ENCODE assay signal across 25 cellular contexts in genomic region chr12:86414201-86414600, GRCh38.
"Had no signal": no experiment of that assay in that cellular context is flagged by ENCODE, and none has a peak within 500 bp of the region (broad histone marks: within the 10 kb centered on the region; RNA-seq: fewer than 3 reads in every experiment).

No MANE protein-coding gene starts in this region.

- H3K27me3 ChIP-seq: neutrophil, pancreas, stomach, thyroid gland, tibial nerve, upper lobe of left lung, vagina had no signal

- H3K4me1 ChIP-seq: pancreas, psoas muscle, stomach, thyroid gland, tibial nerve, upper lobe of left lung, vagina had no signal

- H3K36me3 ChIP-seq: neutrophil, pancreas, stomach, thoracic aorta, thyroid gland, tibial nerve, upper lobe of left lung, vagina had no signal

- ATAC-seq: naive thymus-derived CD8-positive, alpha-beta T cell; natural killer cell treated with Interleukin-12 subunit alpha and Interleukin-12 subunit beta and Interleukin-15 and Interleukin-18, amount 100 ng/mL, for 72 hours; pancreas; psoas muscle; right cardiac atrium; sciatic nerve; stimulated activated effector memory CD8-positive, alpha-beta T cell treated with anti-CD3 and anti-CD28 coated beads, Interleukin-12 subunit alpha, Interleukin-12 subunit beta, amount 100 ng/mL, for 72 hours; stimulated activated naive B cell treated with anti-CD40 and anti-IgM and Interleukin-4, amounts not matched to agents 10 μg/mL and 1 μg/mL and 100 μg/mL, for 72 hours had no signal

- DNase-seq: naive thymus-derived CD8-positive, alpha-beta T cell; nephron progenitor cell; nucleus accumbens; pancreas; psoas muscle; right cardiac atrium; stimulated activated CD4-positive, alpha-beta T cell treated with anti-CD3 and anti-CD28 coated beads, Interleukin-15, amount 100 ng/mL, for 24 hours; stimulated activated CD4-positive, alpha-beta T cell treated with anti-CD3 and anti-CD28 coated beads, Interleukin-2, amount 100 ng/mL, for 24 hours; stimulated activated CD4-positive, alpha-beta T cell treated with anti-CD3 and anti-CD28 coated beads, Interleukin-2, amount 100 ng/mL, for 48 hours; stimulated activated CD4-positive, alpha-beta T cell treated with anti-CD3 and anti-CD28 coated beads, Interleukin-4, amount 100 ng/mL, for 24 hours; stimulated activated naive B cell treated with anti-CD40 and anti-IgM and Interleukin-4, amounts not matched to agents 10 μg/mL and 1 μg/mL and 100 μg/mL, for 72 hours; stimulated activated naive CD4-positive, alpha-beta T cell treated with Interleukin-2 at 50 U/mL for 16 hours; stomach; thyroid gland; trophoblast cell; upper lobe of left lung had no signal

- H3K4me3 ChIP-seq: pancreas, psoas muscle, skin epidermis, stomach, thoracic aorta, thyroid gland, tibial nerve, upper lobe of left lung, vagina had no signal

- FAIRE-seq: pancreas, urothelium cell line had no signal

- H3K9me3 ChIP-seq: neutrophil, pancreas, thyroid gland had no signal

- H3K27ac ChIP-seq: neutrophil, pancreas, psoas muscle, skin epidermis, stomach, thoracic aorta, thyroid gland, tibial nerve, upper lobe of left lung, vagina had no signal
